Comparison of ENCODE assay signal across 13 cellular contexts in genomic region chr14:103712633-103713247, GRCh38. TPM values are rescaled to one million over a fixed set of nuclear protein-coding genes. Genes with fewer than 3 reads are reported as not detected.
A peak's percentile ranks its signal among the peaks of the same experiment; 100 is the strongest.
DNase-seq lines count a peak whose midpoint lies in the region; ATAC-seq, FAIRE-seq and TF ChIP-seq lines count a peak whose summit lies in the region.
"Had no signal": no experiment of that assay in that cellular context is flagged by ENCODE, and none has a peak within 500 bp of the region (broad histone marks: within the 10 kb centered on the region; RNA-seq: fewer than 3 reads in every experiment).

No MANE protein-coding gene starts in this region.

- H3K4me2 ChIP-seq in SK-N-SH = no peak overlapping the region

- POLR2A ChIA-PET in SK-N-SH (lab: Yijun Ruan, JAX) (interaction anchor here (0.9 kb wide), 1 partner anchor 12 kb away, joined by 4 read pairs; no protein-coding TSS in a partner anchor), WTC11 (lab: Charles Lee) (no interaction called here)

- H3K9me3 Mint-ChIP-seq in WTC11 = no peaks in the 10 kb centered on the region
- H3K9me3 Mint-ChIP-seq in stimulated activated naive B cell treated with anti-CD40 and anti-IgM and Interleukin-4, amounts not matched to agents 10 μg/mL and 1 μg/mL and 100 μg/mL, for 72 hours = no peaks in the 10 kb centered on the region

- TF ChIP-seq RAD21 in SK-N-SH (IDR thresholded peaks at IDR 0.05; ENCODE audit: low read length) = no peak

- no peak for TF ChIP-seq CTCF in SK-N-SH (IDR thresholded peaks at IDR 0.05)
- no peak for TF ChIP-seq CTCF in WTC11 (IDR thresholded peaks at IDR 0.05)
- TF ChIP-seq CTCF in esophagus squamous epithelium (IDR thresholded peaks at IDR 0.05) = no peak
- no peak for TF ChIP-seq CTCF in kidney (IDR thresholded peaks at IDR 0.05; ENCODE audit: borderline replicate concordance, extremely low read depth, insufficient read depth)

- no peak overlapping the region for H2AFZ ChIP-seq in SK-N-SH (ENCODE audit: low read depth)
- H2AFZ ChIP-seq: parathyroid adenoma had no signal

- 98% methylated on average over 6 of the region's 24 CpGs for WGBS in SK-N-SH (ENCODE audit: low lambda C conversion rate)
- WGBS in esophagus squamous epithelium, 2 donors = 63 to 65% methylated on average over 9 to 16 of the region's 24 CpGs

- no peak for ATAC-seq in SK-N-SH treated with all-trans-retinoic acid at 6 μM for 48 hours
- ATAC-seq in WTC11 = no peak
- no peak for ATAC-seq in stimulated activated naive B cell treated with anti-CD40 and anti-IgM and Interleukin-4, amounts not matched to agents 10 μg/mL and 1 μg/mL and 100 μg/mL, for 72 hours (replicated peaks)
- no peak for ATAC-seq in HG03342 (IDR thresholded peaks at IDR 0.05; ENCODE audit: unreplicated experiment)
- ATAC-seq: A549 had no signal

- H3K27ac Mint-ChIP-seq in WTC11 = peak overlapping the region; percentile 55
- H3K27ac Mint-ChIP-seq in stimulated activated naive B cell treated with anti-CD40 and anti-IgM and Interleukin-4, amounts not matched to agents 10 μg/mL and 1 μg/mL and 100 μg/mL, for 72 hours = peak overlapping the region; percentile 93

- CTCF ChIA-PET in SK-N-SH (lab: Yijun Ruan, JAX) (no interaction called here), WTC11 (lab: Charles Lee) (interaction anchor here (1.8 kb wide), 1 partner anchor 188 kb away, joined by 6 read pairs; no protein-coding TSS in a partner anchor)

- no peaks in the 10 kb centered on the region for H3K27me3 ChIP-seq in SK-N-SH (ENCODE audit: insufficient read depth)
- H3K27me3 ChIP-seq in esophagus squamous epithelium = no peaks in the 10 kb centered on the region

- intact Hi-C loops in esophagus squamous epithelium (cut with DNase I) (no loop called here), kidney (cut with DNase I) (no loop called here)

- no peak overlapping the region for H3K4me3 Mint-ChIP-seq in WTC11
- peak overlapping the region in 1 of 2 donors; percentile 28 for H3K4me3 Mint-ChIP-seq in stimulated activated naive B cell treated with anti-CD40 and anti-IgM and Interleukin-4, amounts not matched to agents 10 μg/mL and 1 μg/mL and 100 μg/mL, for 72 hours

- H4K20me1 ChIP-seq in SK-N-SH (ENCODE audit: insufficient read depth) = peaks cover 11% of the 10 kb centered on the region; the same call in 1 of the 2 replicates

- H3K36me3 Mint-ChIP-seq in WTC11 = peaks cover 16% of the 10 kb centered on the region
- H3K36me3 Mint-ChIP-seq in stimulated activated naive B cell treated with anti-CD40 and anti-IgM and Interleukin-4, amounts not matched to agents 10 μg/mL and 1 μg/mL and 100 μg/mL, for 72 hours = peaks cover 30 to 31% of the 10 kb centered on the region in 2 donors

- no peak overlapping the region for H3K4me3 ChIP-seq in SK-N-SH (ENCODE audit: low read depth in 2 of 2, low read length in 1 of 2)
- peak overlapping the region in 1 of 4 donors; percentile 3 for H3K4me3 ChIP-seq in esophagus squamous epithelium
- H3K4me3 ChIP-seq in kidney (ENCODE audit: low read length in 2 of 2) = no peak overlapping the region
- H3K4me3 ChIP-seq: A549 had no signal

- peaks cover 36% of the 10 kb centered on the region for H3K4me1 Mint-ChIP-seq in WTC11
- H3K4me1 Mint-ChIP-seq in stimulated activated naive B cell treated with anti-CD40 and anti-IgM and Interleukin-4, amounts not matched to agents 10 μg/mL and 1 μg/mL and 100 μg/mL, for 72 hours = peaks cover 29 to 55% of the 10 kb centered on the region in 2 donors

- H3K4me1 ChIP-seq in SK-N-SH (ENCODE audit: control insufficient read depth in 1 of 2, insufficient read depth in 2 of 2, low read depth in 1 of 2, low read length in 1 of 2) (peaks cover 11 to 37% of the 10 kb centered on the region in 2 experiments; a peak in 2 of 4 replicates), esophagus squamous epithelium (peaks cover 65 to 91% (median 84%) of the 10 kb centered on the region in 3 donors), kidney (ENCODE audit: control insufficient read depth in 1 of 2, insufficient read depth in 1 of 2, low read depth in 1 of 2, low read length in 2 of 2) (peaks cover 10 to 12% of the 10 kb centered on the region in 2 donors)
- H3K4me1 ChIP-seq: parathyroid adenoma had no signal

- peaks cover 39% of the 10 kb centered on the region for H3K79me2 ChIP-seq in SK-N-SH (ENCODE audit: insufficient read depth)

- no peak overlapping the region for H3K9ac ChIP-seq in SK-N-SH
- H3K9ac ChIP-seq in kidney (ENCODE audit: low read length in 2 of 2) = no peak overlapping the region
- H3K9ac ChIP-seq: parathyroid adenoma had no signal

- H3K9me2 ChIP-seq in SK-N-SH = no peaks in the 10 kb centered on the region

- FAIRE-seq in kidney (lab: Jason Lieb, UNC) = no peak
- FAIRE-seq: A549 had no signal

- no peak for DNase-seq in SK-N-SH
- no peak for DNase-seq in WTC11 (ENCODE audit: low spot score)
- no peak for DNase-seq in esophagus squamous epithelium (lab: John Stamatoyannopoulos, UW)
- no peak for DNase-seq in stimulated activated naive B cell treated with anti-CD40 and anti-IgM and Interleukin-4, amounts not matched to agents 10 μg/mL and 1 μg/mL and 100 μg/mL, for 72 hours
- DNase-seq in kidney = no peak
- DNase-seq in GM19238 (ENCODE audit: insufficient read length, low spot score) = no peak
- DNase-seq: effector CD8-positive, alpha-beta T cell; GF-D8; SIG-M5 had no signal

- no peak for TF ChIP-seq POLR2A in esophagus squamous epithelium (IDR thresholded peaks at IDR 0.05)

- no peaks in the 10 kb centered on the region for H3K9me3 ChIP-seq in SK-N-SH
- no peaks in the 10 kb centered on the region for H3K9me3 ChIP-seq in esophagus squamous epithelium
- H3K9me3 ChIP-seq in kidney (ENCODE audit: control insufficient read depth in 1 of 2, low read length in 2 of 2) = no peaks in the 10 kb centered on the region
- H3K9me3 ChIP-seq: A549 had no signal

- H3F3A ChIP-seq in SK-N-SH (replicated peaks; ENCODE audit: insufficient read depth) = no peaks in the 10 kb centered on the region

- peak overlapping the region in 1 of 2 experiments; percentile 47; a peak in 1 of 4 replicates for H3K27ac ChIP-seq in SK-N-SH (ENCODE audit: low read depth in 2 of 2, low read length in 1 of 2)
- peak overlapping the region; percentile 87 to 94 (median 90) for H3K27ac ChIP-seq in esophagus squamous epithelium
- H3K27ac ChIP-seq in kidney (ENCODE audit: low read depth in 2 of 2, low read length in 2 of 2) = no peak overlapping the region
- H3K27ac ChIP-seq: A549, parathyroid adenoma had no signal

- H3K27me3 Mint-ChIP-seq in WTC11 (ENCODE audit: low read depth) = peaks cover 2% of the 10 kb centered on the region; the same call in 1 of the 2 replicates
- H3K27me3 Mint-ChIP-seq in stimulated activated naive B cell treated with anti-CD40 and anti-IgM and Interleukin-4, amounts not matched to agents 10 μg/mL and 1 μg/mL and 100 μg/mL, for 72 hours = no peaks in the 10 kb centered on the region

- peaks cover 0 to 18% of the 10 kb centered on the region in 2 experiments for H3K36me3 ChIP-seq in SK-N-SH (replicated peaks in 1 of 2; ENCODE audit: control insufficient read depth in 1 of 2, insufficient read depth in 2 of 2, low read length in 1 of 2)
- peaks cover 0 to 10% (median under 1%) of the 10 kb centered on the region in 3 donors for H3K36me3 ChIP-seq in esophagus squamous epithelium
- no peaks in the 10 kb centered on the region for H3K36me3 ChIP-seq in kidney (ENCODE audit: control insufficient read depth in 1 of 2, insufficient read depth in 2 of 2, low read length in 2 of 2)

- no peak for TF ChIP-seq EP300 in SK-N-SH (IDR thresholded peaks at IDR 0.05; ENCODE audit: borderline replicate concordance in 1 of 2, low read depth in 1 of 2, low read length in 1 of 2)

TF ChIP-seq in SK-N-SH, 30 proteins besides CTCF, POLR2A, EP300 and RAD21:
- 0 out of 2 replicates have a peak, but pooled peaks have one; percentile 3 for TF ChIP-seq POLR2AphosphoS5 (IDR thresholded peaks at IDR 0.05; ENCODE audit: low read depth, low read length)
- no peak for TF ChIP-seq MAX (IDR thresholded peaks at IDR 0.05; ENCODE audit: low read depth)
- no peak for TF ChIP-seq MEF2A (IDR thresholded peaks at IDR 0.05; ENCODE audit: borderline replicate concordance, low read depth)

TF ChIP-seq in WTC11, 78 proteins besides CTCF, POLR2A, EP300 and RAD21 (continues in another document):
- TF ChIP-seq FOXP4 (CRISPR knock-in tag; IDR thresholded peaks at IDR 0.05) (no peak), ZNF317 (CRISPR knock-in tag; IDR thresholded peaks at IDR 0.05; ENCODE audit: borderline replicate concordance, low read depth) (no peak), CBFB (CRISPR knock-in tag; IDR thresholded peaks at IDR 0.05; ENCODE audit: low read depth) (no peak), TCF7 (CRISPR knock-in tag; IDR thresholded peaks at IDR 0.05; ENCODE audit: low read depth) (no peak), FOXK1 (CRISPR knock-in tag; IDR thresholded peaks at IDR 0.05) (no peak), SOX15 (CRISPR knock-in tag; IDR thresholded peaks at IDR 0.05) (no peak)

RNA-seq across cellular contexts. Expression of gene XRCC3, which starts 2.5 kb away (rescaled TPM):
- polyA plus RNA-seq in SK-N-SH (2012; rRNA removed) (10.7 and 11.7 TPM in 2 replicates), kidney (ENCODE audit: insufficient read depth, low read depth, low replicate concordance) (2.8 TPM)
- 5.0 and 8.3 TPM in 2 replicates for polyA plus RNA-seq in SK-N-SH (2012; cell fraction: cytosol; rRNA removed)
- 33.8 and 34.4 TPM in 2 replicates for polyA plus RNA-seq in SK-N-SH (2012; cell fraction: nucleus; rRNA removed)
- total RNA-seq in WTC11 (2021) (46.7 to 51.4 TPM (median 50.5 TPM) in 3 replicates), esophagus squamous epithelium (10 to 100 TPM; 10.9 to 17.8 (median 12.6) TPM), kidney (6.3 TPM)

RNA-seq across cellular contexts. Expression of gene ZFYVE21, which starts 2.9 kb away (rescaled TPM):
- 82.1 and 85.3 TPM in 2 replicates for polyA plus RNA-seq in SK-N-SH (2012; rRNA removed)
- 71.0 and 86.0 TPM in 2 replicates for polyA plus RNA-seq in SK-N-SH (2012; cell fraction: cytosol; rRNA removed)
- polyA plus RNA-seq in SK-N-SH (2012; cell fraction: nucleus; rRNA removed) = 71.2 and 81.9 TPM in 2 replicates
- 59.7 to 69.2 TPM (median 65.1 TPM) in 3 replicates for total RNA-seq in WTC11 (2021)
- 100 to 1,000 TPM in 2 of 4 donors, 10 to 100 TPM in 2; 69.5 to 134 (median 89.3) TPM for total RNA-seq in esophagus squamous epithelium
- total RNA-seq in kidney = 70.9 TPM
- 67.8 TPM for polyA plus RNA-seq in kidney (ENCODE audit: insufficient read depth, low read depth, low replicate concordance)

Comparison
In these comparisons a context has a peak if more than half of its experiments do, and no peak if none do; other contexts are left out.
1. H3K27ac ChIP-seq: peak in esophagus squamous epithelium (4 of 4); none in kidney (0 of 2).